Comparison of ENCODE assay signal across 10 cellular contexts in the genomic region with DNA sequence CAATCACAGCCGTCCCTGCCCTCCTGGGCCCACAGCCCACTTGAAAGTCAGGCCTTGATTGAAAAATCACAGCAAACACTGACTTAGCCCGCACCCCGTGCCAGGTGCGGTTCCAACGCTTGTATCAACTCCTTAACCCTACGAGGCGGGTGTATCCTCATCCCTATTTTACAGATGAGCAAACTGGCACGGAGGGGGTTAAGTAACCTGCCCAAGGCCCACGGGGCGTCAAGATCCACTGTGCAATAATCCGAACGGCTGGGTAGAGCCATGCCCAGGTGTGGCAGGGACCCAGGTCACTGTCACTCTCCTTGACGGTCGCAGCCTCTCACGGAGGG. TPM values are rescaled to one million over a fixed set of nuclear protein-coding genes. Genes with fewer than 3 reads are reported as not detected.
DNase-seq lines count a peak whose midpoint lies in the region; ATAC-seq and TF ChIP-seq lines count a peak whose summit lies in the region.
"Had no signal": no experiment of that assay in that cellular context is flagged by ENCODE, and none has a peak within 500 bp of the region (broad histone marks: within the 10 kb centered on the region; RNA-seq: fewer than 3 reads in every experiment).

No MANE protein-coding gene starts in this region.

- H3K4ac ChIP-seq in mesenchymal stem cell (ENCODE audit: low read depth in 1 of 2, low read length in 2 of 2), result no peak overlapping the region

- peak overlapping the region; percentile 72 for H4K8ac ChIP-seq in mesenchymal stem cell (ENCODE audit: low read length)

- no peak for ATAC-seq in Right ventricle myocardium inferior
- ATAC-seq in upper lobe of right lung, result peak; percentile 4

- peaks cover 25% of the 10 kb centered on the region for H3K36me3 ChIP-seq in left ventricle myocardium inferior
- H3K36me3 ChIP-seq in mesenchymal stem cell (ENCODE audit: control insufficient read depth in 1 of 2, insufficient read depth in 2 of 2, low read depth in 1 of 2, low read length in 2 of 2), result peaks cover 0 to 6% of the 10 kb centered on the region in 2 experiments
- peaks cover 11% of the 10 kb centered on the region for H3K36me3 ChIP-seq in upper lobe of right lung

- no peak overlapping the region for H3K18ac ChIP-seq in mesenchymal stem cell (ENCODE audit: low read depth in 1 of 2, low read length in 2 of 2)

- no peak overlapping the region for H2AK5ac ChIP-seq in mesenchymal stem cell (ENCODE audit: low read length, severe bottlenecking)

- H4K91ac ChIP-seq in mesenchymal stem cell (ENCODE audit: low read length), result no peak overlapping the region

- in situ Hi-C loops in astrocyte of the cerebellum (cut with HindIII; ENCODE audit: low sequenced_read_pairs), result no loop called here

- H3K27ac ChIP-seq in left ventricle myocardium inferior (replicated peaks), result no peak overlapping the region
- H3K27ac ChIP-seq in mesenchymal stem cell (ENCODE audit: low read length, poor library complexity, severe bottlenecking), result no peak overlapping the region
- H3K27ac ChIP-seq in upper lobe of right lung, result no peak overlapping the region
- H3K27ac ChIP-seq: adrenal gland, SJCRH30 had no signal

- 37% methylated on average over 12 of the region's 15 CpGs for WGBS in mesenchymal stem cell

- H3K4me2 ChIP-seq in mesenchymal stem cell (ENCODE audit: low read length, poor library complexity, severe bottlenecking), result peak overlapping the region; percentile 92

- H2BK15ac ChIP-seq in mesenchymal stem cell (ENCODE audit: low read depth, poor library complexity, severe bottlenecking), result no peak overlapping the region

- H2AFZ ChIP-seq in mesenchymal stem cell (ENCODE audit: low read depth, low read length), result peak overlapping the region; percentile 3

- no peak for TF ChIP-seq CTCF in left ventricle myocardium inferior (IDR thresholded peaks at IDR 0.05; ENCODE audit: borderline replicate concordance)
- no peak for TF ChIP-seq CTCF in astrocyte of the cerebellum (IDR thresholded peaks at IDR 0.05; ENCODE audit: low read depth, low read length, missing control alignments)
- TF ChIP-seq CTCF in upper lobe of right lung (IDR thresholded peaks at IDR 0.05), result no peak

- H2BK5ac ChIP-seq in mesenchymal stem cell (ENCODE audit: low read depth, low read length, poor library complexity, severe bottlenecking), result no peak overlapping the region

- DNase-seq in left ventricle myocardium inferior, result no peak
- DNase-seq in Right ventricle myocardium inferior (ENCODE audit: missing footprints), result no peak
- DNase-seq in astrocyte of the cerebellum (ENCODE audit: low read depth), result no peak
- no peak for DNase-seq in mesenchymal stem cell
- DNase-seq in upper lobe of right lung, result no peak
- no peak for DNase-seq in C1 segment of cervical spinal cord (lab: John Stamatoyannopoulos, UW)
- no peak for DNase-seq in NCI-H2029 treated with DMSO at 0.1 percent for 48 hours (lab: John Stamatoyannopoulos, UW)
- DNase-seq in activated CD8-positive, alpha-beta memory T cell treated with anti-CD3 and anti-CD28 coated beads, Interleukin-2, amount 50 U/mL, for 4 hours, result no peak
- DNase-seq: SJCRH30 had no signal

- H2BK12ac ChIP-seq in mesenchymal stem cell (ENCODE audit: low read length in 2 of 2), result no peak overlapping the region

- intact Hi-C loops in left ventricle myocardium inferior (cut with micrococcal nuclease), result no loop called here
- intact Hi-C loops in Right ventricle myocardium inferior (cut with DNase I), result no loop called here
- intact Hi-C loops in upper lobe of right lung (cut with DNase I), result no loop called here

- no peaks in the 10 kb centered on the region for H3K79me1 ChIP-seq in mesenchymal stem cell (replicated peaks; ENCODE audit: low read length, poor library complexity, severe bottlenecking)

- no peak overlapping the region for H3K14ac ChIP-seq in mesenchymal stem cell (ENCODE audit: low read length in 2 of 2)

- peak overlapping the region; percentile 55 for H3K4me3 ChIP-seq in left ventricle myocardium inferior
- H3K4me3 ChIP-seq in astrocyte of the cerebellum (ENCODE audit: low read depth, low read length), result peak overlapping the region; percentile 40
- peak overlapping the region; percentile 60 to 74 for H3K4me3 ChIP-seq in mesenchymal stem cell (ENCODE audit: insufficient read depth in 1 of 2, low read depth in 1 of 2, low read length in 2 of 2)
- peak overlapping the region; percentile 50 for H3K4me3 ChIP-seq in upper lobe of right lung
- H3K4me3 ChIP-seq: SJCRH30 had no signal

- H3K23ac ChIP-seq in mesenchymal stem cell (ENCODE audit: low read length in 2 of 2), result peak overlapping the region in 1 of 2 experiments; percentile 79

- H3K4me1 ChIP-seq in left ventricle myocardium inferior, result peaks cover 14% of the 10 kb centered on the region
- peaks cover 11% of the 10 kb centered on the region for H3K4me1 ChIP-seq in mesenchymal stem cell (ENCODE audit: control insufficient read depth, insufficient read depth, low read depth, low read length)
- peaks cover 11% of the 10 kb centered on the region for H3K4me1 ChIP-seq in upper lobe of right lung
- H3K4me1 ChIP-seq: SJCRH30 had no signal

- peaks cover 57% of the 10 kb centered on the region for H3K27me3 ChIP-seq in left ventricle myocardium inferior (ENCODE audit: low read depth)
- peaks cover 20 to 37% of the 10 kb centered on the region in 2 experiments for H3K27me3 ChIP-seq in mesenchymal stem cell (ENCODE audit: control insufficient read depth in 1 of 2, insufficient read depth in 1 of 2, low read length in 2 of 2)
- no peaks in the 10 kb centered on the region for H3K27me3 ChIP-seq in upper lobe of right lung
- H3K27me3 ChIP-seq: SJCRH30 had no signal

- no peak overlapping the region for H2BK120ac ChIP-seq in mesenchymal stem cell (ENCODE audit: low read depth, low read length)

- H3K9me3 ChIP-seq in left ventricle myocardium inferior (replicated peaks) (no peaks in the 10 kb centered on the region), mesenchymal stem cell (ENCODE audit: control insufficient read depth, low read length) (no peaks in the 10 kb centered on the region), upper lobe of right lung (no peaks in the 10 kb centered on the region)
- H3K9me3 ChIP-seq: adrenal gland, SJCRH30 had no signal

- H3K9ac ChIP-seq in mesenchymal stem cell (ENCODE audit: low read length), result no peak overlapping the region

RNA-seq across cellular contexts. Expression of gene DNAH10, which starts 0.6 kb away (rescaled TPM):
- total RNA-seq in left ventricle myocardium inferior, result not detected
- total RNA-seq in Right ventricle myocardium inferior, result 0.22 TPM
- 0.11 TPM for polyA plus RNA-seq in mesenchymal stem cell (2013, experiment 1 of 2)
- 0.25 TPM for polyA plus RNA-seq in mesenchymal stem cell (2013, experiment 2 of 2)
- 0.23 TPM for total RNA-seq in upper lobe of right lung

RNA-seq across cellular contexts. Expression of gene ATP6V0A2, which starts 50.5 kb away (rescaled TPM):
- total RNA-seq in left ventricle myocardium inferior, result 12.4 TPM
- 9.8 TPM for total RNA-seq in Right ventricle myocardium inferior
- 11.0 TPM for polyA plus RNA-seq in mesenchymal stem cell (2013, experiment 1 of 2)
- 8.9 TPM for polyA plus RNA-seq in mesenchymal stem cell (2013, experiment 2 of 2)
- total RNA-seq in upper lobe of right lung, result 27.8 TPM
